Comparison of ENCODE assay signal across 23 cellular contexts in the genomic region with DNA sequence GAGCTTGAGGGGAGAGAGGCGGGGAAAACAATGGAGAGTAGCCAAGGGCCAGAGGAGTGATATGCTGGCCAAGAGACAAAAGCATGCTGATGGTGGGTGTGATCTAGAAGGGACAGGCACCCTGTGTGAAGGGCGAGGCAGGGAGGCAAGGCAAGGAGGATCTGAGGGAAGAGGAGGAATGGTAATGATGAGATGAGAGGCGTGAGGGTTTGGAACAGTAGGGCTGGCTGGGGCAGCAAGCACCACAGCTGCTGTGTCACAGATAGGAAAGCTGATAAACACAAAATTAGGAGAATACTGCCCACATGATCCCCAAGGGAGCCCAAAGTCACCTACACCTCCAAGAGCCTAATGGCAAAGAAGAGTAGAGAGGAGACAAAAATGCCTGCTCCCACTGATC.
"Had no signal": no experiment of that assay in that cellular context is flagged by ENCODE, and none has a peak within 500 bp of the region (broad histone marks: within the 10 kb centered on the region; RNA-seq: fewer than 3 reads in every experiment).

No MANE protein-coding gene starts in this region.

- H3K4me3 ChIP-seq: SJSA1, SK-N-MC had no signal

- DNase-seq: IMR-90, Kasumi-1, MM.1S, NCI-H1092 treated with DMSO at 0.1 percent for 48 hours, NCI-H1436, NCI-H187, NCI-H2029, NCI-H2081 treated with DMSO at 0.1 percent for 48 hours, NCI-H2171, NCI-H226, NCI-H446, NCI-H510A, NCI-H524 treated with DMSO at 0.1 percent for 48 hours, NCI-H69, NCI-H774, Right ventricle myocardium superior, RPMI8226, SIG-M5 had no signal

- H3K9ac ChIP-seq: KMS-11 had no signal

- H3K4me1 ChIP-seq: SJSA1 had no signal

- ATAC-seq: HepG2 had no signal

- H3K27ac ChIP-seq: KMS-11, SJSA1, SK-N-MC had no signal

- FAIRE-seq: HepG2, RCC 7860 had no signal

- H3K4me2 ChIP-seq: KMS-11 had no signal

- H3K27me3 ChIP-seq: SJSA1 had no signal

- H3K9me3 ChIP-seq: SJSA1 had no signal
